ENCODE assay signal across 1 cellular context in the genomic region with DNA sequence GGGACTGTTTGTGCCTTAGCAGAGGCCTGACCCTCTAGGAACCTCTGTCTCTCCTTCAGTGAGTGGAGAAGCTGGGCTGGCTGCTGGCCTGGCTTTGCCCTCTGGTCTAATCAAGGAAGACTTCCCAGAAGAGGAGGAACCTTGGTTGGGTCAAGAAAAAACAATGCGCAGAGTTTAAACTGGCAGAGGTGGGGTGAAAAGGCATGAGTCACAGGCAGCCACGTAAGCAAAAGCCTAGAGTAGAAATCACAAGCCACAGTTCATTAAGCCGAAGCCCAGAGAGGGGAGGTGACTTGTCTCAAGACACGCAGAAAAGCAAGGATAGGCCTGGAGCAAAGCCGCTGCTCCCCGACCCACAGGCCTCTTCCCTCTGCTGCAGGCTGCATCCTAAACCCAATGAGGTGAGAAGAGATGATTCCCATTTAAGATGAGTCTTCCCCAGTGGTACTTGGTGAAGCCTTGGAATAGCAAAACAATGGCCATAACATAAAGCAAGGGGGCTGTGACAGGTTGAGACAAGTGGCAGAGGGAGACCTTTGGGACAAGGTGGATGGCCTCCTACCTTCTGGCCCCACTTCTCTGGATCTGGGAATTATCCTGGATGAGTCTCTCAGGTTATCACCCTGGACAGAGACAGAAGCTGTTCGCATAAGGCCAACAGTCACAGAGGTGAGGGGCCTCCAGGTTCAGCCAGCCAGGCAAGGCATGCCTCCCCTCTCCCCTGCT.
A peak's percentile ranks its signal among the peaks of the same experiment; 100 is the strongest.
TF ChIP-seq lines count a peak whose summit lies in the region.

No MANE protein-coding gene starts in this region.

TF ChIP-seq in HepG2, 621 proteins besides CTCF, POLR2A, EP300 and RAD21:
- TF ChIP-seq, protein P1, sequence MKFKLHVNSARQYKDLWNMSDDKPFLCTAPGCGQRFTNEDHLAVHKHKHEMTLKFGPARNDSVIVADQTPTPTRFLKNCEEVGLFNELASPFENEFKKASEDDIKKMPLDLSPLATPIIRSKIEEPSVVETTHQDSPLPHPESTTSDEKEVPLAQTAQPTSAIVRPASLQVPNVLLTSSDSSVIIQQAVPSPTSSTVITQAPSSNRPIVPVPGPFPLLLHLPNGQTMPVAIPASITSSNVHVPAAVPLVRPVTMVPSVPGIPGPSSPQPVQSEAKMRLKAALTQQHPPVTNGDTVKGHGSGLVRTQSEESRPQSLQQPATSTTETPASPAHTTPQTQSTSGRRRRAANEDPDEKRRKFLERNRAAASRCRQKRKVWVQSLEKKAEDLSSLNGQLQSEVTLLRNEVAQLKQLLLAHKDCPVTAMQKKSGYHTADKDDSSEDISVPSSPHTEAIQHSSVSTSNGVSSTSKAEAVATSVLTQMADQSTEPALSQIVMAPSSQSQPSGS (CRISPR knock-in tag; IDR thresholded peaks at IDR 0.05), result no peak
- TF ChIP-seq ZNF589 (CRISPR knock-in tag; conservative IDR thresholded peaks at IDR 0.05), result no peak
- TF ChIP-seq, protein P2, sequence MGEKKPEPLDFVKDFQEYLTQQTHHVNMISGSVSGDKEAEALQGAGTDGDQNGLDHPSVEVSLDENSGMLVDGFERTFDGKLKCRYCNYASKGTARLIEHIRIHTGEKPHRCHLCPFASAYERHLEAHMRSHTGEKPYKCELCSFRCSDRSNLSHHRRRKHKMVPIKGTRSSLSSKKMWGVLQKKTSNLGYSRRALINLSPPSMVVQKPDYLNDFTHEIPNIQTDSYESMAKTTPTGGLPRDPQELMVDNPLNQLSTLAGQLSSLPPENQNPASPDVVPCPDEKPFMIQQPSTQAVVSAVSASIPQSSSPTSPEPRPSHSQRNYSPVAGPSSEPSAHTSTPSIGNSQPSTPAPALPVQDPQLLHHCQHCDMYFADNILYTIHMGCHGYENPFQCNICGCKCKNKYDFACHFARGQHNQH (CRISPR knock-in tag; IDR thresholded peaks at IDR 0.05), result no peak
- peak; percentile 34; the same call in 1 of the 2 replicates for TF ChIP-seq FOSL2 (CRISPR knock-in tag; IDR thresholded peaks at IDR 0.05)
- TF ChIP-seq MIER2 (CRISPR knock-in tag; IDR thresholded peaks at IDR 0.05), result peak; percentile 51; the same call in 1 of the 2 replicates
- no peak for TF ChIP-seq SOX6 (IDR thresholded peaks at IDR 0.05)
- no peak for TF ChIP-seq SOX6 (CRISPR knock-in tag; IDR thresholded peaks at IDR 0.05)
- TF ChIP-seq, protein P3, sequence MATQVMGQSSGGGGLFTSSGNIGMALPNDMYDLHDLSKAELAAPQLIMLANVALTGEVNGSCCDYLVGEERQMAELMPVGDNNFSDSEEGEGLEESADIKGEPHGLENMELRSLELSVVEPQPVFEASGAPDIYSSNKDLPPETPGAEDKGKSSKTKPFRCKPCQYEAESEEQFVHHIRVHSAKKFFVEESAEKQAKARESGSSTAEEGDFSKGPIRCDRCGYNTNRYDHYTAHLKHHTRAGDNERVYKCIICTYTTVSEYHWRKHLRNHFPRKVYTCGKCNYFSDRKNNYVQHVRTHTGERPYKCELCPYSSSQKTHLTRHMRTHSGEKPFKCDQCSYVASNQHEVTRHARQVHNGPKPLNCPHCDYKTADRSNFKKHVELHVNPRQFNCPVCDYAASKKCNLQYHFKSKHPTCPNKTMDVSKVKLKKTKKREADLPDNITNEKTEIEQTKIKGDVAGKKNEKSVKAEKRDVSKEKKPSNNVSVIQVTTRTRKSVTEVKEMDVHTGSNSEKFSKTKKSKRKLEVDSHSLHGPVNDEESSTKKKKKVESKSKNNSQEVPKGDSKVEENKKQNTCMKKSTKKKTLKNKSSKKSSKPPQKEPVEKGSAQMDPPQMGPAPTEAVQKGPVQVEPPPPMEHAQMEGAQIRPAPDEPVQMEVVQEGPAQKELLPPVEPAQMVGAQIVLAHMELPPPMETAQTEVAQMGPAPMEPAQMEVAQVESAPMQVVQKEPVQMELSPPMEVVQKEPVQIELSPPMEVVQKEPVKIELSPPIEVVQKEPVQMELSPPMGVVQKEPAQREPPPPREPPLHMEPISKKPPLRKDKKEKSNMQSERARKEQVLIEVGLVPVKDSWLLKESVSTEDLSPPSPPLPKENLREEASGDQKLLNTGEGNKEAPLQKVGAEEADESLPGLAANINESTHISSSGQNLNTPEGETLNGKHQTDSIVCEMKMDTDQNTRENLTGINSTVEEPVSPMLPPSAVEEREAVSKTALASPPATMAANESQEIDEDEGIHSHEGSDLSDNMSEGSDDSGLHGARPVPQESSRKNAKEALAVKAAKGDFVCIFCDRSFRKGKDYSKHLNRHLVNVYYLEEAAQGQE (IDR thresholded peaks at IDR 0.05; ENCODE audit: borderline replicate concordance in 1 of 2, low read depth in 1 of 2, low read length in 2 of 2), result peak in 1 of 2 experiments; percentile 79; a peak in 3 of 4 replicates
- TF ChIP-seq ZNF768 (CRISPR knock-in tag; IDR thresholded peaks at IDR 0.05), result 0 out of 2 replicates have a peak, but pooled peaks have one; percentile 62
- no peak for TF ChIP-seq ZSCAN22 (CRISPR knock-in tag; IDR thresholded peaks at IDR 0.05)
- TF ChIP-seq ZFP36L2 (CRISPR knock-in tag; IDR thresholded peaks at IDR 0.05), result no peak
- TF ChIP-seq MTA3 (CRISPR knock-in tag; IDR thresholded peaks at IDR 0.05), result no peak
- TF ChIP-seq BHLHE40 (IDR thresholded peaks at IDR 0.05; ENCODE audit: low read length), result no peak
- TF ChIP-seq CREB1 (IDR thresholded peaks at IDR 0.05), result 0 out of 2 replicates have a peak, but pooled peaks have one; percentile 1
- TF ChIP-seq CREB1 (CRISPR knock-in tag; IDR thresholded peaks at IDR 0.05), result no peak
- TF ChIP-seq, protein P4, sequence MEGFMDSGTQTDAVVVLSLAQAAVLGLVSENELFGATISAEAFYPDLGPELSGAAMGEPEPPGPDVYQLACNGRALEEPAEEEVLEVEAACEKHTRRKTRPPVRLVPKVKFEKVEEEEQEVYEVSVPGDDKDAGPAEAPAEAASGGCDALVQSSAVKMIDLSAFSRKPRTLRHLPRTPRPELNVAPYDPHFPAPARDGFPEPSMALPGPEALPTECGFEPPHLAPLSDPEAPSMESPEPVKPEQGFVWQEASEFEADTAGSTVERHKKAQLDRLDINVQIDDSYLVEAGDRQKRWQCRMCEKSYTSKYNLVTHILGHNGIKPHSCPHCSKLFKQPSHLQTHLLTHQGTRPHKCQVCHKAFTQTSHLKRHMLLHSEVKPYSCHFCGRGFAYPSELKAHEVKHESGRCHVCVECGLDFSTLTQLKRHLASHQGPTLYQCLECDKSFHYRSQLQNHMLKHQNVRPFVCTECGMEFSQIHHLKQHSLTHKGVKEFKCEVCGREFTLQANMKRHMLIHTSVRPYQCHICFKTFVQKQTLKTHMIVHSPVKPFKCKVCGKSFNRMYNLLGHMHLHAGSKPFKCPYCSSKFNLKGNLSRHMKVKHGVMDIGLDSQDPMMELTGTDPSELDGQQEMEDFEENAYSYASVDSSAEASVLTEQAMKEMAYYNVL (CRISPR knock-in tag; IDR thresholded peaks at IDR 0.05; ENCODE audit: borderline replicate concordance), result no peak
- TF ChIP-seq ZNF136 (CRISPR knock-in tag; IDR thresholded peaks at IDR 0.05; ENCODE audit: low read depth), result no peak
- TF ChIP-seq, protein P5, sequence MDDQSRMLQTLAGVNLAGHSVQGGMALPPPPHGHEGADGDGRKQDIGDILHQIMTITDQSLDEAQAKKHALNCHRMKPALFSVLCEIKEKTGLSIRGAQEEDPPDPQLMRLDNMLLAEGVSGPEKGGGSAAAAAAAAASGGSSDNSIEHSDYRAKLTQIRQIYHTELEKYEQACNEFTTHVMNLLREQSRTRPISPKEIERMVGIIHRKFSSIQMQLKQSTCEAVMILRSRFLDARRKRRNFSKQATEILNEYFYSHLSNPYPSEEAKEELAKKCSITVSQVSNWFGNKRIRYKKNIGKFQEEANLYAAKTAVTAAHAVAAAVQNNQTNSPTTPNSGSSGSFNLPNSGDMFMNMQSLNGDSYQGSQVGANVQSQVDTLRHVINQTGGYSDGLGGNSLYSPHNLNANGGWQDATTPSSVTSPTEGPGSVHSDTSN (CRISPR knock-in tag; IDR thresholded peaks at IDR 0.05; ENCODE audit: borderline replicate concordance), result no peak
- no peak for TF ChIP-seq MXD4 (CRISPR knock-in tag; IDR thresholded peaks at IDR 0.05)
- TF ChIP-seq FOXJ3 (CRISPR knock-in tag; IDR thresholded peaks at IDR 0.05; ENCODE audit: borderline replicate concordance), result no peak
- 0 out of 2 replicates have a peak, but pooled peaks have one; percentile 7 for TF ChIP-seq RXRB (CRISPR knock-in tag; IDR thresholded peaks at IDR 0.05; ENCODE audit: borderline replicate concordance)
- TF ChIP-seq ZNF331 (CRISPR knock-in tag; IDR thresholded peaks at IDR 0.05), result no peak
- no peak for TF ChIP-seq ZC3H13 (CRISPR knock-in tag; IDR thresholded peaks at IDR 0.05)
